In the genomic region with DNA sequence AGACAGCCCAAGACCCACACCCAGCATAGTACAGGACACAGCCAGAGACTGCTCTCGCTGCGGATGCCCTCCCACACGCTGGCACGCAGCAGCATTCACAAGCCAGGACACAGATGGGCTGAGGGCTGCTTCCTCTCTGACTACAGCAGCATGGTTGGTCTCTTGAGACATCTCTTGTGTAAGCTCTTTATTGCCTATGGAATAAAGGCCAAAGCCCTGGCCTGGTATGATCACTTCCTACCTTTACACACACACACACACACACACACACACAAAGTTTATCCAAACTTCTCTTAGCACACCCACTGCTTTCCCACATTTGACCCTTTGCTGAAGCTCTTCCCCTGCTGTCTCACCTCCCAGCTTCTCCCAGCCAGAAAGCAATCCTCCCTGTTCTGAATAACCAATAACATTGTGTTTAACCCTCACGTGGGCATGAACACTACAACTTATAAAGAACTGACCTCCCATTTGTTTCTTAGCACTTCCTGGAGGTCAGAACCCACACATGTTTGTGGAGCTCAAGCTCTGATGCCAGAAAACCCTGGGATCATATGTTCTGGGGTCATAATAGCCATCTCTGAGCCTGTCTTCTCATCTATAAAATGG, we compare ENCODE assay signal across 8 cellular contexts. TPM values are rescaled to one million over a fixed set of nuclear protein-coding genes. Genes with fewer than 3 reads are reported as not detected.
DNase-seq lines count a peak whose midpoint lies in the region; ATAC-seq and TF ChIP-seq lines count a peak whose summit lies in the region.

No MANE protein-coding gene starts in this region.

- peaks cover 4% of the 10 kb centered on the region for H3K36me3 Mint-ChIP-seq in T-helper 17 cell (ENCODE audit: low read depth)

- H3K36me3 ChIP-seq in BE2C, result no peaks in the 10 kb centered on the region
- H3K36me3 ChIP-seq in H7 (replicated peaks; ENCODE audit: control insufficient read depth, insufficient read depth, low read length), result no peaks in the 10 kb centered on the region; the same call in 1 of the 2 replicates
- H3K36me3 ChIP-seq in neutrophil, result no peaks in the 10 kb centered on the region

- DNase-seq in BE2C (peak; percentile 55), H7 (no peak), T-helper 17 cell (no peak), GM19238 (ENCODE audit: insufficient read length, low spot score) (no peak)

- TF ChIP-seq CTCF in BE2C (IDR thresholded peaks at IDR 0.05; ENCODE audit: low read depth, low read length) (no peak), neutrophil (IDR thresholded peaks at IDR 0.05) (no peak)

- peak overlapping the region; percentile 10 for H3K27ac ChIP-seq in neutrophil

- no peaks in the 10 kb centered on the region for H3K9me3 ChIP-seq in BE2C
- no peaks in the 10 kb centered on the region for H3K9me3 ChIP-seq in T-helper 17 cell (ENCODE audit: control insufficient read depth, low read length, poor library complexity, severe bottlenecking)
- no peaks in the 10 kb centered on the region for H3K9me3 ChIP-seq in neutrophil

- ATAC-seq in T-helper 17 cell (peak; percentile 15), esophagus mucosa (peak; percentile 75), GM18870 (IDR thresholded peaks at IDR 0.05; ENCODE audit: unreplicated experiment) (no peak), HG02870 (IDR thresholded peaks at IDR 0.05; ENCODE audit: unreplicated experiment) (no peak)

- H3K4me1 Mint-ChIP-seq in T-helper 17 cell, result peaks cover 17% of the 10 kb centered on the region

- no peaks in the 10 kb centered on the region for H3K27me3 Mint-ChIP-seq in T-helper 17 cell

- H3K4me1 ChIP-seq in BE2C, result no peaks in the 10 kb centered on the region
- H3K4me1 ChIP-seq in neutrophil (ENCODE audit: control insufficient read depth in 1 of 2, insufficient read depth in 1 of 2, low read depth in 1 of 2, low read length in 1 of 2), result peaks cover 19 to 26% of the 10 kb centered on the region in 2 experiments

- peak overlapping the region; percentile 86 for H3K27ac Mint-ChIP-seq in T-helper 17 cell

- H3K27me3 ChIP-seq in BE2C (no peaks in the 10 kb centered on the region), H7 (ENCODE audit: control insufficient read depth, insufficient read depth, low read length) (no peaks in the 10 kb centered on the region), neutrophil (peaks cover 19% of the 10 kb centered on the region)

- peak overlapping the region; percentile 79; the same call in 1 of the 2 replicates for H3K4me3 ChIP-seq in BE2C (ENCODE audit: low read depth, low read length)
- peak overlapping the region; percentile 88 for H3K4me3 ChIP-seq in H7 (ENCODE audit: insufficient read depth, low read depth, low read length)
- no peak overlapping the region for H3K4me3 ChIP-seq in neutrophil (ENCODE audit: low read depth in 1 of 2, low read length in 1 of 2)

- peak overlapping the region; percentile 72 for H3K4me3 Mint-ChIP-seq in T-helper 17 cell

RNA-seq across cellular contexts. Expression of gene LUZP1, which starts 1.2 kb away (rescaled TPM):
- polyA plus RNA-seq in BE2C (2012; ENCODE audit: insufficient read depth, insufficient read length, low read depth), result 6.3 TPM
- total RNA-seq in H7 (2014; rRNA removed; shearing (Covaris generic)), result 29.9 and 30.9 TPM in 2 replicates
- 10 to 100 TPM; 24.7 to 27.3 TPM for total RNA-seq in T-helper 17 cell
- 17.1 TPM for total RNA-seq in esophagus mucosa

RNA-seq across cellular contexts. Expression of gene HTR1D, which starts 47.5 kb away (rescaled TPM):
- polyA plus RNA-seq in BE2C (2012; ENCODE audit: insufficient read depth, insufficient read length, low read depth), result not detected
- total RNA-seq in H7 (2014; rRNA removed; shearing (Covaris generic)), result 3.9 and 4.1 TPM in 2 replicates
- total RNA-seq in T-helper 17 cell (not detected), esophagus mucosa (not detected)

Comparison
In these comparisons a context has a peak if more than half of its experiments do, and no peak if none do; other contexts are left out.
1. H3K4me3 ChIP-seq: peak in BE2C (single experiment) and H7 (single experiment); none in neutrophil (0 of 2).
2. ATAC-seq: peak in T-helper 17 cell (single experiment) and esophagus mucosa (single experiment); none in GM18870 (single experiment) and HG02870 (single experiment).